In genomic region chr17:31392856-31393748, GRCh38 we compare ENCODE assay signal across 11 cellular contexts. TPM values are rescaled to one million over a fixed set of nuclear protein-coding genes. Genes with fewer than 3 reads are reported as not detected.
A peak's percentile ranks its signal among the peaks of the same experiment; 100 is the strongest.
DNase-seq lines count a peak whose midpoint lies in the region; ATAC-seq lines count a peak whose summit lies in the region.
"Had no signal": no experiment of that assay in that cellular context is flagged by ENCODE, and none has a peak within 500 bp of the region (broad histone marks: within the 10 kb centered on the region; RNA-seq: fewer than 3 reads in every experiment).

No MANE protein-coding gene starts in this region.

- peaks cover 3% of the 10 kb centered on the region for H3K4me1 Mint-ChIP-seq in activated naive CD4-positive, alpha-beta T cell treated with anti-CD3 and anti-CD28 coated beads for 36 hours (ENCODE audit: low read depth)
- no peaks in the 10 kb centered on the region for H3K4me1 Mint-ChIP-seq in activated T-helper 2 cell treated with anti-CD3 and anti-CD28 coated beads, Interferon-gamma antibody, Interleukin-2, Interleukin-4, amounts not matched to agents 10 μg/mL and 5 μg/mL and 100 μg/mL, durations not matched to agents 14 hours and 24 hours and 36 hours (ENCODE audit: low read depth)

- intact Hi-C loops in activated naive CD4-positive, alpha-beta T cell treated with anti-CD3 and anti-CD28 coated beads for 36 hours (cut with micrococcal nuclease): no loop called here
- intact Hi-C loops in activated T-helper 2 cell treated with anti-CD3 and anti-CD28 coated beads, Interferon-gamma antibody, Interleukin-2, Interleukin-4, amounts not matched to agents 10 μg/mL and 5 μg/mL and 100 μg/mL, durations not matched to agents 14 hours and 24 hours and 36 hours (cut with micrococcal nuclease): no loop called here

- ATAC-seq in activated naive CD4-positive, alpha-beta T cell treated with anti-CD3 and anti-CD28 coated beads, Interleukin-2, amount 50 U/mL, for 72 hours: no peak
- ATAC-seq in left lobe of liver (no peak), GM19324 (IDR thresholded peaks at IDR 0.05; ENCODE audit: low FRiP score, unreplicated experiment) (no peak)

- CTCF ChIA-PET in activated naive CD4-positive, alpha-beta T cell treated with anti-CD3 and anti-CD28 coated beads for 36 hours (lab: Charles Lee): interaction anchor here (0.6 kb wide), 2 partner anchors 20 to 335 kb away, joined by 3 read pairs; no protein-coding TSS in a partner anchor

- peak overlapping the region; percentile 67 for H3K27ac ChIP-seq in temporal lobe (ENCODE audit: low read depth, low read length)

- no peaks in the 10 kb centered on the region for H3K9me3 Mint-ChIP-seq in activated naive CD4-positive, alpha-beta T cell treated with anti-CD3 and anti-CD28 coated beads for 36 hours
- H3K9me3 Mint-ChIP-seq in activated naive CD4-positive, alpha-beta T cell treated with anti-CD3 and anti-CD28 coated beads, Interleukin-2, amount 50 U/mL, for 72 hours: no peaks in the 10 kb centered on the region
- H3K9me3 Mint-ChIP-seq in activated T-helper 2 cell treated with anti-CD3 and anti-CD28 coated beads, Interferon-gamma antibody, Interleukin-2, Interleukin-4, amounts not matched to agents 10 μg/mL and 5 μg/mL and 100 μg/mL, durations not matched to agents 14 hours and 24 hours and 36 hours: no peaks in the 10 kb centered on the region

- no peak overlapping the region for H3K27ac Mint-ChIP-seq in activated naive CD4-positive, alpha-beta T cell treated with anti-CD3 and anti-CD28 coated beads for 36 hours
- H3K27ac Mint-ChIP-seq in activated naive CD4-positive, alpha-beta T cell treated with anti-CD3 and anti-CD28 coated beads, Interleukin-2, amount 50 U/mL, for 72 hours: no peak overlapping the region
- no peak overlapping the region for H3K27ac Mint-ChIP-seq in activated T-helper 2 cell treated with anti-CD3 and anti-CD28 coated beads, Interferon-gamma antibody, Interleukin-2, Interleukin-4, amounts not matched to agents 10 μg/mL and 5 μg/mL and 100 μg/mL, durations not matched to agents 14 hours and 24 hours and 36 hours

- peak overlapping the region; percentile 70 for H3K4me3 Mint-ChIP-seq in activated naive CD4-positive, alpha-beta T cell treated with anti-CD3 and anti-CD28 coated beads for 36 hours
- H3K4me3 Mint-ChIP-seq in activated T-helper 2 cell treated with anti-CD3 and anti-CD28 coated beads, Interferon-gamma antibody, Interleukin-2, Interleukin-4, amounts not matched to agents 10 μg/mL and 5 μg/mL and 100 μg/mL, durations not matched to agents 14 hours and 24 hours and 36 hours (ENCODE audit: low read depth): peak overlapping the region; percentile 47

- no peak for DNase-seq in activated naive CD4-positive, alpha-beta T cell treated with anti-CD3 and anti-CD28 coated beads for 36 hours
- no peak for DNase-seq in activated naive CD4-positive, alpha-beta T cell treated with anti-CD3 and anti-CD28 coated beads, Interleukin-2, amount 50 U/mL, for 72 hours (ENCODE audit: low spot score in 2 of 2)
- no peak for DNase-seq in activated T-helper 2 cell treated with anti-CD3 and anti-CD28 coated beads, Interferon-gamma antibody, Interleukin-2, Interleukin-4, amounts not matched to agents 10 μg/mL and 5 μg/mL and 100 μg/mL, durations not matched to agents 14 hours and 24 hours and 36 hours (ENCODE audit: low spot score)
- DNase-seq in left lobe of liver (ENCODE audit: low spot score) (peak; percentile 41), EL (no peak)
- no peak for DNase-seq in stimulated activated CD4-positive, alpha-beta T cell treated with anti-CD3 and anti-CD28 coated beads, Interleukin-15, amount 100 ng/mL, for 24 hours
- DNase-seq: central memory CD4-positive, alpha-beta T cell; mesendoderm; SHP77 treated with DMSO at 0.1 percent for 48 hours had no signal

- no peaks in the 10 kb centered on the region for H3K36me3 Mint-ChIP-seq in activated naive CD4-positive, alpha-beta T cell treated with anti-CD3 and anti-CD28 coated beads for 36 hours (ENCODE audit: low read depth)
- no peaks in the 10 kb centered on the region for H3K36me3 Mint-ChIP-seq in activated naive CD4-positive, alpha-beta T cell treated with anti-CD3 and anti-CD28 coated beads, Interleukin-2, amount 50 U/mL, for 72 hours
- H3K36me3 Mint-ChIP-seq in activated T-helper 2 cell treated with anti-CD3 and anti-CD28 coated beads, Interferon-gamma antibody, Interleukin-2, Interleukin-4, amounts not matched to agents 10 μg/mL and 5 μg/mL and 100 μg/mL, durations not matched to agents 14 hours and 24 hours and 36 hours (ENCODE audit: low read depth): no peaks in the 10 kb centered on the region

- peaks cover 50% of the 10 kb centered on the region for H3K27me3 Mint-ChIP-seq in activated naive CD4-positive, alpha-beta T cell treated with anti-CD3 and anti-CD28 coated beads for 36 hours (ENCODE audit: low read depth)
- peaks cover 59% of the 10 kb centered on the region for H3K27me3 Mint-ChIP-seq in activated T-helper 2 cell treated with anti-CD3 and anti-CD28 coated beads, Interferon-gamma antibody, Interleukin-2, Interleukin-4, amounts not matched to agents 10 μg/mL and 5 μg/mL and 100 μg/mL, durations not matched to agents 14 hours and 24 hours and 36 hours (ENCODE audit: low read depth)

RNA-seq across cellular contexts. Expression of gene RAB11FIP4, which starts 1.6 kb away (rescaled TPM):
- total RNA-seq in activated naive CD4-positive, alpha-beta T cell treated with anti-CD3 and anti-CD28 coated beads for 36 hours: 10 to 100 TPM; 31.3 to 33.1 TPM
- total RNA-seq in activated naive CD4-positive, alpha-beta T cell treated with anti-CD3 and anti-CD28 coated beads, Interleukin-2, amount 50 U/mL, for 72 hours: 10 to 100 TPM; 22.5 to 39.0 TPM
- total RNA-seq in activated T-helper 2 cell treated with anti-CD3 and anti-CD28 coated beads, Interferon-gamma antibody, Interleukin-2, Interleukin-4, amounts not matched to agents 10 μg/mL and 5 μg/mL and 100 μg/mL, durations not matched to agents 14 hours and 24 hours and 36 hours: 20.8 and 26.2 TPM in 2 replicates
- total RNA-seq in left lobe of liver: 6.5 TPM
- total RNA-seq in temporal lobe: 56.5 TPM
